Comparison of ENCODE assay signal across 22 cellular contexts in the genomic region with DNA sequence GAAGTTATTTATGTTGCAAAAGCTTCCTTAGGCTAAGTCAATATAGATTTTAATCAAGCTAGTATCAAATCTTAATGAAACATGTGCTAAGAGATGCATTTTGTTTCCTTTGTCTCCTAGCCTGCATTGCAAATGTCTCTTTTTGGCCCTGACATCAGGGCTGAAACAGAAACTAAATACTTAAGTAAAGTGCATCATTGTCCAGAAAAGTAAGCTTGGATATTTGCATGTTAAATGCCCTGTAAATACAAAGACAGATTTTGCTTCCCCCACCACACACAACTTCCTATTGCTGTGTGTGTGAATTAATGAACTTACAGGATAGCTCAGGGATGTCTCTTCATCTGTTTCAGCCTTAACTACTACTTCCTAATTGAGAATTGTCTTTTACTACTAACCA. TPM values are rescaled to one million over a fixed set of nuclear protein-coding genes. Genes with fewer than 3 reads are reported as not detected.
DNase-seq lines count a peak whose midpoint lies in the region; ATAC-seq, FAIRE-seq and TF ChIP-seq lines count a peak whose summit lies in the region.
"Had no signal": no experiment of that assay in that cellular context is flagged by ENCODE, and none has a peak within 500 bp of the region (broad histone marks: within the 10 kb centered on the region; RNA-seq: fewer than 3 reads in every experiment).

No MANE protein-coding gene starts in this region.

- H3K36me3 Mint-ChIP-seq in activated CD8-positive, alpha-beta T cell treated with anti-CD3 and anti-CD28 coated beads for 36 hours (ENCODE audit: low read depth): no peaks in the 10 kb centered on the region
- H3K36me3 Mint-ChIP-seq: CD8-positive, alpha-beta T cell had no signal

- ATAC-seq in GM21717 (IDR thresholded peaks at IDR 0.05; ENCODE audit: unreplicated experiment) (peak; percentile 63), HG03342 (IDR thresholded peaks at IDR 0.05; ENCODE audit: unreplicated experiment) (peak; percentile 70), GM12878 (peak; percentile 50; the same call in 2 of the 3 replicates), GM19328 (IDR thresholded peaks at IDR 0.05; ENCODE audit: unreplicated experiment) (no peak)
- ATAC-seq in activated CD8-positive, alpha-beta T cell treated with anti-CD3 and anti-CD28 coated beads for 36 hours: no peak
- ATAC-seq: CD8-positive, alpha-beta T cell; K562 had no signal

- no peak overlapping the region for H3K27ac Mint-ChIP-seq in activated CD8-positive, alpha-beta T cell treated with anti-CD3 and anti-CD28 coated beads for 36 hours
- H3K27ac Mint-ChIP-seq: CD8-positive, alpha-beta T cell; HFFc6 had no signal

- no peaks in the 10 kb centered on the region for H3K4me1 ChIP-seq in GM12878 (ENCODE audit: control insufficient read depth, insufficient read depth, low read length)
- peaks cover 0 to 6% of the 10 kb centered on the region in 2 experiments; a peak in 2 of 4 replicates for H3K4me1 ChIP-seq in SK-N-SH (ENCODE audit: control insufficient read depth in 1 of 2, insufficient read depth in 2 of 2, low read depth in 1 of 2, low read length in 1 of 2)
- H3K4me1 ChIP-seq: BLaER1, Peyer's patch had no signal

- no peak for DNase-seq in GM18507 (ENCODE audit: extremely low spot score, insufficient read length, low read depth)
- no peak for DNase-seq in GM12878 (ENCODE audit: low read depth, low spot score)
- no peak for DNase-seq in activated CD8-positive, alpha-beta T cell treated with anti-CD3 and anti-CD28 coated beads for 36 hours
- DNase-seq in SHP77 treated with DMSO at 0.1 percent for 48 hours (lab: John Stamatoyannopoulos, UW): no peak
- DNase-seq in SK-N-SH: no peak
- DNase-seq: Calu3; CD8-positive, alpha-beta T cell; H7; HFFc6; NCI-H1417; NCI-H187 treated with DMSO at 0.1 percent for 48 hours; NCI-H226; NCI-H524; Peyer's patch had no signal

- H3K27me3 ChIP-seq in GM12878 (replicated peaks in 1 of 2; ENCODE audit: control insufficient read depth in 2 of 2, insufficient read depth in 2 of 2, low read length in 1 of 2) (no peaks in the 10 kb centered on the region), SK-N-SH (ENCODE audit: insufficient read depth) (no peaks in the 10 kb centered on the region)
- H3K27me3 ChIP-seq: BLaER1, Peyer's patch had no signal

- RAD21 ChIA-PET in GM12878 (lab: Charles Lee; ENCODE audit: unreplicated experiment): interaction anchor here (0.5 to 1.6 kb wide), 4 partner anchors 34 to 120 kb away, joined by 3 to 12 read pairs (median 4); a partner anchor contains a TSS

- CTCF ChIA-PET in GM12878 (lab: Yijun Ruan, JAX): interaction anchor here (1.0 to 11.9 kb wide), 7 partner anchors 14 to 117 kb away, joined by 3 to 160 read pairs (median 4); no protein-coding TSS in a partner anchor
- CTCF ChIA-PET in activated CD8-positive, alpha-beta T cell treated with anti-CD3 and anti-CD28 coated beads for 36 hours (lab: Charles Lee): interaction anchor here (1.1 to 2.7 kb wide), 5 partner anchors 10 to 63 kb away, joined by 3 to 19 read pairs (median 6); a partner anchor contains a TSS
- CTCF ChIA-PET in SK-N-SH (lab: Yijun Ruan, JAX): interaction anchor here (0.7 to 2.7 kb wide), 6 partner anchors 9 to 64 kb away, joined by 3 to 15 read pairs (median 6); no protein-coding TSS in a partner anchor

- no peak overlapping the region for H3K4me3 ChIP-seq in GM12878
- H3K4me3 ChIP-seq in SK-N-SH (ENCODE audit: low read depth in 2 of 2, low read length in 1 of 2): no peak overlapping the region
- H3K4me3 ChIP-seq: BLaER1, K562, Peyer's patch had no signal

- peak overlapping the region; percentile 45; the same call in 1 of the 2 replicates for H2AFZ ChIP-seq in GM12878 (ENCODE audit: control insufficient read depth, low read depth, low read length)
- no peak overlapping the region; the same call in 1 of the 2 replicates for H2AFZ ChIP-seq in SK-N-SH (ENCODE audit: low read depth)

- H3K4me3 Mint-ChIP-seq in activated CD8-positive, alpha-beta T cell treated with anti-CD3 and anti-CD28 coated beads for 36 hours: no peak overlapping the region
- H3K4me3 Mint-ChIP-seq: CD8-positive, alpha-beta T cell; HFFc6 had no signal

- H3F3A ChIP-seq in SK-N-SH (replicated peaks; ENCODE audit: insufficient read depth): no peaks in the 10 kb centered on the region

- H3K4me2 ChIP-seq in GM12878 (ENCODE audit: control insufficient read depth, insufficient read depth): no peak overlapping the region
- H3K4me2 ChIP-seq in SK-N-SH: no peak overlapping the region
- H3K4me2 ChIP-seq: BLaER1 had no signal

- intact Hi-C loops in GM12878 (cut with micrococcal nuclease; ENCODE audit: unreplicated experiment): no loop called here
- intact Hi-C loops in activated CD8-positive, alpha-beta T cell treated with anti-CD3 and anti-CD28 coated beads for 36 hours (cut with micrococcal nuclease): no loop called here

- no peak for TF ChIP-seq POLR2A in GM12878 (IDR thresholded peaks at IDR 0.05; ENCODE audit: low read depth, low read length)

- POLR2A ChIA-PET in GM12878 (lab: Charles Lee): interaction anchor here (0.6 kb wide), 1 partner anchor 22 kb away, joined by 3 read pairs; no protein-coding TSS in a partner anchor
- POLR2A ChIA-PET in activated CD8-positive, alpha-beta T cell treated with anti-CD3 and anti-CD28 coated beads for 36 hours (lab: Charles Lee): interaction anchor here (0.6 to 2.0 kb wide), 2 partner anchors 9 to 10 kb away, joined by 3 to 15 read pairs; a partner anchor contains a TSS
- POLR2A ChIA-PET in SK-N-SH (lab: Yijun Ruan, JAX): no interaction called here

- in situ Hi-C loops in GM12878 (cut with MboI): no loop called here

- H3K4me1 Mint-ChIP-seq in activated CD8-positive, alpha-beta T cell treated with anti-CD3 and anti-CD28 coated beads for 36 hours (ENCODE audit: low read depth): no peaks in the 10 kb centered on the region

- H3K27ac ChIP-seq in GM12878 (ENCODE audit: control insufficient read depth, insufficient read depth) (no peak overlapping the region), SK-N-SH (ENCODE audit: low read depth in 2 of 2, low read length in 1 of 2) (no peak overlapping the region)
- H3K27ac ChIP-seq: BLaER1, Peyer's patch had no signal

- H3K27me3 Mint-ChIP-seq in activated CD8-positive, alpha-beta T cell treated with anti-CD3 and anti-CD28 coated beads for 36 hours: peaks cover 2% of the 10 kb centered on the region

- H3K9me3 ChIP-seq in GM12878 (replicated peaks; ENCODE audit: control insufficient read depth, insufficient read depth, low read length): no peaks in the 10 kb centered on the region
- no peaks in the 10 kb centered on the region for H3K9me3 ChIP-seq in SK-N-SH
- H3K9me3 ChIP-seq: BLaER1, Peyer's patch had no signal

- H3K36me3 ChIP-seq in GM12878 (ENCODE audit: control insufficient read depth in 2 of 2, insufficient read depth in 2 of 2, low read length in 1 of 2) (no peaks in the 10 kb centered on the region), SK-N-SH (replicated peaks in 1 of 2; ENCODE audit: control insufficient read depth in 1 of 2, insufficient read depth in 2 of 2, low read length in 1 of 2) (no peaks in the 10 kb centered on the region)
- H3K36me3 ChIP-seq: BLaER1, Peyer's patch had no signal

- H3K9ac ChIP-seq in GM12878 (ENCODE audit: control insufficient read depth, insufficient read depth, low read length): no peak overlapping the region
- no peak overlapping the region for H3K9ac ChIP-seq in SK-N-SH
- H3K9ac ChIP-seq: BLaER1 had no signal

- H4K20me1 ChIP-seq in GM12878 (ENCODE audit: control insufficient read depth, insufficient read depth) (no peaks in the 10 kb centered on the region), SK-N-SH (ENCODE audit: insufficient read depth) (no peaks in the 10 kb centered on the region)
- H4K20me1 ChIP-seq: BLaER1 had no signal

- no TSS peak for BruUV-seq in GM12878 (replicated peaks; lab: Mats Ljungman, UMichigan)

- H3K79me2 ChIP-seq in GM12878 (ENCODE audit: control insufficient read depth, insufficient read depth, low read length) (no peaks in the 10 kb centered on the region), SK-N-SH (ENCODE audit: insufficient read depth) (no peaks in the 10 kb centered on the region)

- peak; percentile 66 for FAIRE-seq in GM18507 (lab: Jason Lieb, UNC)
- FAIRE-seq in GM12878 (lab: Jason Lieb, UNC): peak; percentile 79
- FAIRE-seq: K562 had no signal

- TF ChIP-seq RAD21 in GM12878 (IDR thresholded peaks at IDR 0.05; ENCODE audit: insufficient read depth, low read depth, low read length) (no peak), SK-N-SH (IDR thresholded peaks at IDR 0.05; ENCODE audit: low read length) (no peak)

- TF ChIP-seq CTCF in GM12878 (IDR thresholded peaks at IDR 0.05 in 2 of 3, conservative IDR thresholded peaks at IDR 0.05 in 1 of 3; ENCODE audit: control insufficient read depth in 2 of 3, extremely low read depth in 1 of 3, insufficient read depth in 1 of 3, low read depth in 3 of 3, low read length in 3 of 3): no peak
- no peak for TF ChIP-seq CTCF in activated CD8-positive, alpha-beta T cell treated with anti-CD3 and anti-CD28 coated beads for 36 hours (IDR thresholded peaks at IDR 0.05)
- no peak for TF ChIP-seq CTCF in SK-N-SH (IDR thresholded peaks at IDR 0.05)

- H3K9me3 Mint-ChIP-seq in activated CD8-positive, alpha-beta T cell treated with anti-CD3 and anti-CD28 coated beads for 36 hours: no peaks in the 10 kb centered on the region
- H3K9me3 Mint-ChIP-seq: CD8-positive, alpha-beta T cell; HFFc6 had no signal

- TF ChIP-seq EP300 in GM12878 (IDR thresholded peaks at IDR 0.05; ENCODE audit: borderline replicate concordance in 1 of 2, control insufficient read depth in 1 of 2, low read depth in 2 of 2, low read length in 2 of 2) (no peak), SK-N-SH (IDR thresholded peaks at IDR 0.05; ENCODE audit: borderline replicate concordance in 1 of 2, low read depth in 1 of 2, low read length in 1 of 2) (no peak)

- SMC1A ChIA-PET in GM12878 (lab: Charles Lee; ENCODE audit: uncharacterized antibody, unreplicated experiment): interaction anchor here (0.6 to 2.9 kb wide), 14 partner anchors 10 to 483 kb away, joined by 3 to 24 read pairs (median 4); a partner anchor contains a TSS

- no peaks in the 10 kb centered on the region for H3K9me2 ChIP-seq in SK-N-SH

RNA-seq across cellular contexts. Expression of a gene that starts 9.9 kb away (rescaled TPM):
- 253 and 256 TPM in 2 replicates for total RNA-seq in GM12878 (2013; cell fraction: nucleolus; rRNA removed)
- total RNA-seq in GM12878 (2014; rRNA removed): 44.1 and 48.9 TPM in 2 replicates
- 28.8 and 29.0 TPM in 2 replicates for total RNA-seq in GM12878 (2014; rRNA removed; fragmentation: Illumina TruSeq; extraction: Trizol)
- total RNA-seq in GM12878 (2021): 24.8 and 26.3 TPM in 2 replicates
- 5.7 TPM for polyA plus RNA-seq in GM12878 (2011; ENCODE audit: low read depth)
- 42.1 and 55.8 TPM in 2 replicates for polyA plus RNA-seq in GM12878 (2011; rRNA removed)
- polyA plus RNA-seq in GM12878 (2011; cell fraction: cytosol; rRNA removed): 24.9 and 36.8 TPM in 2 replicates
- 48.4 and 51.8 TPM in 2 replicates for polyA plus RNA-seq in GM12878 (2011; cell fraction: nucleus; rRNA removed)
- polyA plus RNA-seq in GM12878 (2012): 9.4 and 15.2 TPM in 2 replicates
- polyA plus RNA-seq in GM12878 (2014; fragmentation: Illumina TruSeq; extraction: Trizol): 24.5 and 29.6 TPM in 2 replicates
- 10 to 100 TPM in 1 of 2 experiments, 1 to 10 TPM in 1; 7.5 to 13.0 TPM for polyA plus RNA-seq in GM12878 (2014; fragmentation: Nextera tagmentation; extraction: Ambion mirVana)
- 21.2 and 29.6 TPM in 2 replicates for polyA plus RNA-seq in GM12878 (2014; rRNA removed)
- polyA plus RNA-seq in GM12878 (2016; fragmentation: Nextera tagmentation; extraction: Ambion mirVana): 10 to 100 TPM; 21.0 to 21.5 TPM
- 28.0 and 32.3 TPM in 2 replicates for polyA minus RNA-seq in GM12878 (2011; rRNA and poly(A)+ RNA removed)
- polyA minus RNA-seq in GM12878 (2011; cell fraction: cytosol; rRNA and poly(A)+ RNA removed): 9.8 and 14.3 TPM in 2 replicates
- 60.7 and 118 TPM in 2 replicates for polyA minus RNA-seq in GM12878 (2011; cell fraction: nucleus; rRNA and poly(A)+ RNA removed)
- total RNA-seq in activated CD8-positive, alpha-beta T cell treated with anti-CD3 and anti-CD28 coated beads for 36 hours: 10 to 100 TPM; 71.1 to 76.5 TPM
- 25.1 and 32.6 TPM in 2 replicates for polyA plus RNA-seq in SK-N-SH (2012; rRNA removed)
- polyA plus RNA-seq in SK-N-SH (2012; cell fraction: cytosol; rRNA removed): 26.1 and 26.3 TPM in 2 replicates
- 44.5 and 93.2 TPM in 2 replicates for polyA plus RNA-seq in SK-N-SH (2012; cell fraction: nucleus; rRNA removed)
- polyA plus RNA-seq: K562 had no signal

RNA-seq across cellular contexts. Expression of a gene that starts 18.5 kb away (rescaled TPM):
- total RNA-seq in GM12878 (2013; cell fraction: nucleolus; rRNA removed): not detected in 2 replicates
- 0.54 and 0.62 TPM in 2 replicates for total RNA-seq in GM12878 (2014; rRNA removed)
- total RNA-seq in GM12878 (2014; rRNA removed; fragmentation: Illumina TruSeq; extraction: Trizol): 0.51 and 0.98 TPM in 2 replicates
- 0.48 and 0.56 TPM in 2 replicates for total RNA-seq in GM12878 (2021)
- 0.16 TPM for polyA plus RNA-seq in GM12878 (2011; ENCODE audit: low read depth)
- polyA plus RNA-seq in GM12878 (2011; rRNA removed): 0.52 and 0.59 TPM in 2 replicates
- polyA plus RNA-seq in GM12878 (2011; cell fraction: cytosol; rRNA removed): 0.17 and 0.22 TPM in 2 replicates
- polyA plus RNA-seq in GM12878 (2011; cell fraction: nucleus; rRNA removed): 0.16 TPM in 1 of 2 replicates, not detected in the other
- 0.08 and 0.16 TPM in 2 replicates for polyA plus RNA-seq in GM12878 (2012)
- 0.95 and 1.1 TPM in 2 replicates for polyA plus RNA-seq in GM12878 (2014; fragmentation: Illumina TruSeq; extraction: Trizol)
- 1 to 10 TPM in 1 of 2 experiments, under 1 TPM in 1; 0.92 to 1.3 TPM for polyA plus RNA-seq in GM12878 (2014; fragmentation: Nextera tagmentation; extraction: Ambion mirVana)
- polyA plus RNA-seq in GM12878 (2014; rRNA removed): 0.59 and 0.96 TPM in 2 replicates
- polyA plus RNA-seq in GM12878 (2016; fragmentation: Nextera tagmentation; extraction: Ambion mirVana): under 1 TPM; 0.30 to 0.79 TPM
- 0.15 TPM in 1 of 2 replicates, not detected in the other for polyA minus RNA-seq in GM12878 (2011; rRNA and poly(A)+ RNA removed)
- not detected in 2 replicates for polyA minus RNA-seq in GM12878 (2011; cell fraction: cytosol; rRNA and poly(A)+ RNA removed)
- not detected in 2 replicates for polyA minus RNA-seq in GM12878 (2011; cell fraction: nucleus; rRNA and poly(A)+ RNA removed)
- not detected for total RNA-seq in activated CD8-positive, alpha-beta T cell treated with anti-CD3 and anti-CD28 coated beads for 36 hours
- polyA plus RNA-seq in SK-N-SH (2012; rRNA removed): 0.15 TPM in 2 replicates
- polyA plus RNA-seq in SK-N-SH (2012; cell fraction: cytosol; rRNA removed): 0.13 and 0.30 TPM in 2 replicates
- polyA plus RNA-seq in SK-N-SH (2012; cell fraction: nucleus; rRNA removed): 0.05 TPM in 1 of 2 replicates, not detected in the other
- total RNA-seq: A673; CD8-positive, alpha-beta T cell; H7; HFFc6; K562; SK-MEL-5; T-helper 2 cell treated with Interferon-gamma antibody and Interleukin-4, amounts not matched to agents 100 ng/mL and 5 ng/mL, for 36 hours had no signal
- polyA plus RNA-seq: K562 had no signal

Comparison
In these comparisons a context has a peak if more than half of its experiments do, and no peak if none do; other contexts are left out.
1. ATAC-seq: peak in GM21717 (single experiment), HG03342 (single experiment) and GM12878 (single experiment); none in activated CD8-positive, alpha-beta T cell treated with anti-CD3 and anti-CD28 coated beads for 36 hours (single experiment) and GM19328 (single experiment).